Comparison of ENCODE assay signal across 14 cellular contexts in the genomic region with DNA sequence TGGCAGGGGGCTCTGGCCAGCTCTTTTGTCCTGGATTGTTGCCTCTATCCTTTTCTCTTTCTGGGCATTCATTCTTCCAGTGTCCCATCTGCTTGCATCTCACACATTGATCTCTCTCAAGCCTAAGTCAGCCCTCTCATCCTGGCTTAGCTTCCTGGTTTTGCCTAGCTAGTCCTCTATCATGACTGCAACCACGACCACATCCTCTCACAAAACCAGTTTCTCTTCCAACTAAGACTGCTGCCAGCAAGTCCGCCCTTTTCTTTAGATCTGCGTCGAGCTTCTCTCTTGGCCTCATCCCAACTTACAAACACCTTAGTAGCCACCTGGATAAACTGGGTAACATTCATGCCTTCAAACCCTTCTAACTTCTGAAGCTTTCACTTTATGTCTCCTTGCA.
A peak's percentile ranks its signal among the peaks of the same experiment; 100 is the strongest.
DNase-seq lines count a peak whose midpoint lies in the region; ATAC-seq and TF ChIP-seq lines count a peak whose summit lies in the region.
"Had no signal": no experiment of that assay in that cellular context is flagged by ENCODE, and none has a peak within 500 bp of the region (broad histone marks: within the 10 kb centered on the region; RNA-seq: fewer than 3 reads in every experiment).

No MANE protein-coding gene starts in this region.

- H3K4me2 ChIP-seq in PC-3 (ENCODE audit: low read length): peak overlapping the region; percentile 65
- H3K4me2 ChIP-seq: BLaER1 had no signal

- no peak for TF ChIP-seq CTCF in CD4-positive, alpha-beta T cell (IDR thresholded peaks at IDR 0.05)
- TF ChIP-seq CTCF in PC-3 (conservative IDR thresholded peaks at IDR 0.05; ENCODE audit: low read depth, low read length): no peak
- no peak for TF ChIP-seq CTCF in upper lobe of right lung (IDR thresholded peaks at IDR 0.05)

- intact Hi-C loops in CD4-positive, alpha-beta T cell (cut with DNase I, micrococcal nuclease): no loop called here
- intact Hi-C loops in PC-3 (cut with micrococcal nuclease) (no loop called here), upper lobe of right lung (cut with DNase I) (no loop called here), Right ventricle myocardium superior (cut with DNase I) (no loop called here)

- H3K27ac ChIP-seq in CD4-positive, alpha-beta T cell (ENCODE audit: low read depth, low read length): no peak overlapping the region
- H3K27ac ChIP-seq in PC-3 (ENCODE audit: low read length) (peak overlapping the region; percentile 94), upper lobe of right lung (no peak overlapping the region)
- H3K27ac ChIP-seq: BLaER1, suprapubic skin, VCaP had no signal

- H2AFZ ChIP-seq in PC-3 (ENCODE audit: low read length): peak overlapping the region; percentile 48; the same call in 1 of the 2 replicates

- no peaks in the 10 kb centered on the region for H3K27me3 ChIP-seq in CD4-positive, alpha-beta T cell (ENCODE audit: control insufficient read depth, insufficient read depth, low read length)
- H3K27me3 ChIP-seq in PC-3 (ENCODE audit: low read length): no peaks in the 10 kb centered on the region
- H3K27me3 ChIP-seq in upper lobe of right lung: no peaks in the 10 kb centered on the region
- H3K27me3 ChIP-seq: BLaER1, suprapubic skin had no signal

- no peaks in the 10 kb centered on the region for H4K20me1 ChIP-seq in PC-3 (ENCODE audit: low read length)
- H4K20me1 ChIP-seq: BLaER1 had no signal

- H3K9me3 Mint-ChIP-seq in CD4-positive, alpha-beta T cell: no peaks in the 10 kb centered on the region
- H3K9me3 Mint-ChIP-seq in activated T-cell treated with anti-CD3 and anti-CD28 coated beads, Interleukin-2, amount 50 U/mL, for 72 hours: peaks cover 0 to 2% of the 10 kb centered on the region in 2 donors

- H3K9me2 ChIP-seq in PC-3 (replicated peaks; ENCODE audit: low read length): no peaks in the 10 kb centered on the region

- peaks cover 8% of the 10 kb centered on the region for H3K4me1 Mint-ChIP-seq in CD4-positive, alpha-beta T cell (ENCODE audit: low read depth)
- peaks cover 6% of the 10 kb centered on the region for H3K4me1 Mint-ChIP-seq in activated T-cell treated with anti-CD3 and anti-CD28 coated beads, Interleukin-2, amount 50 U/mL, for 72 hours (ENCODE audit: low read depth)

- H3K36me3 ChIP-seq in PC-3 (ENCODE audit: low read depth, low read length): no peaks in the 10 kb centered on the region
- no peaks in the 10 kb centered on the region for H3K36me3 ChIP-seq in upper lobe of right lung
- H3K36me3 ChIP-seq: BLaER1, suprapubic skin had no signal

- POLR2A ChIA-PET in CD4-positive, alpha-beta T cell (lab: Charles Lee): no interaction called here
- POLR2A ChIA-PET in PC-3 (lab: Charles Lee; ENCODE audit: unreplicated experiment): no interaction called here

- H3K27ac Mint-ChIP-seq in CD4-positive, alpha-beta T cell: no peak overlapping the region
- no peak overlapping the region for H3K27ac Mint-ChIP-seq in activated T-cell treated with anti-CD3 and anti-CD28 coated beads, Interleukin-2, amount 50 U/mL, for 72 hours

- H3K4me3 ChIP-seq in PC-3 (ENCODE audit: low read length) (no peak overlapping the region), upper lobe of right lung (no peak overlapping the region)
- H3K4me3 ChIP-seq: BLaER1, suprapubic skin had no signal

- peak overlapping the region; percentile 1 for H3K4me3 Mint-ChIP-seq in CD4-positive, alpha-beta T cell
- no peak overlapping the region for H3K4me3 Mint-ChIP-seq in activated T-cell treated with anti-CD3 and anti-CD28 coated beads, Interleukin-2, amount 50 U/mL, for 72 hours
- H3K4me3 Mint-ChIP-seq: neural crest cell had no signal

- ATAC-seq in CD4-positive, alpha-beta T cell (ENCODE audit: poor library complexity): no peak
- ATAC-seq in GM19025 (IDR thresholded peaks at IDR 0.05; ENCODE audit: low read depth, unreplicated experiment) (peak; percentile 83), HG02938 (IDR thresholded peaks at IDR 0.05; ENCODE audit: unreplicated experiment) (peak; percentile 93), PC-3 (peak; percentile 42), upper lobe of right lung (no peak), Right ventricle myocardium superior (ENCODE audit: poor library complexity) (no peak)
- ATAC-seq in activated T-cell treated with anti-CD3 and anti-CD28 coated beads, Interleukin-2, amount 50 U/mL, for 72 hours (replicated peaks in 1 of 2): no peak

- H3K4me1 ChIP-seq in PC-3 (ENCODE audit: insufficient read depth, low read length) (peaks cover 52% of the 10 kb centered on the region), upper lobe of right lung (no peaks in the 10 kb centered on the region)
- H3K4me1 ChIP-seq: BLaER1, suprapubic skin had no signal

- no peak for DNase-seq in CD4-positive, alpha-beta T cell
- DNase-seq in PC-3 (peak; percentile 84), putamen (ENCODE audit: low spot score) (no peak), upper lobe of right lung (no peak), Right ventricle myocardium superior (no peak)
- DNase-seq in activated T-cell treated with anti-CD3 and anti-CD28 coated beads, Interleukin-2, amount 50 U/mL, for 72 hours: no peak
- DNase-seq: NCI-H1105 treated with DMSO at 0.1 percent for 48 hours; stimulated activated CD4-positive, alpha-beta T cell treated with anti-CD3 and anti-CD28 coated beads, Interleukin-2, amount 100 ng/mL, for 48 hours had no signal

- no TSS peak for BruUV-seq in PC-3 (replicated peaks; lab: Mats Ljungman, UMichigan)

- H3K79me2 ChIP-seq in PC-3 (ENCODE audit: low read length): no peaks in the 10 kb centered on the region

- CTCF ChIA-PET in CD4-positive, alpha-beta T cell (lab: Charles Lee): no interaction called here
- CTCF ChIA-PET in PC-3 (lab: Charles Lee): interaction anchor here (0.5 kb wide), 1 partner anchor 244 kb away, joined by 6 read pairs; no protein-coding TSS in a partner anchor

- no peaks in the 10 kb centered on the region for H3K36me3 Mint-ChIP-seq in CD4-positive, alpha-beta T cell (ENCODE audit: low read depth)
- no peaks in the 10 kb centered on the region for H3K36me3 Mint-ChIP-seq in activated T-cell treated with anti-CD3 and anti-CD28 coated beads, Interleukin-2, amount 50 U/mL, for 72 hours (ENCODE audit: insufficient read depth in 2 of 2)

- peak overlapping the region; percentile 42; the same call in 1 of the 2 replicates for H3K9ac ChIP-seq in PC-3 (ENCODE audit: low read length)
- H3K9ac ChIP-seq: BLaER1 had no signal

- H3F3A ChIP-seq in PC-3 (ENCODE audit: low read length, unreplicated experiment): peaks cover 4% of the 10 kb centered on the region

- H3K27me3 Mint-ChIP-seq in CD4-positive, alpha-beta T cell: no peaks in the 10 kb centered on the region
- no peaks in the 10 kb centered on the region for H3K27me3 Mint-ChIP-seq in activated T-cell treated with anti-CD3 and anti-CD28 coated beads, Interleukin-2, amount 50 U/mL, for 72 hours (ENCODE audit: low read depth)

- H3K9me3 ChIP-seq in CD4-positive, alpha-beta T cell (ENCODE audit: control insufficient read depth, low read length): no peaks in the 10 kb centered on the region
- H3K9me3 ChIP-seq in PC-3 (ENCODE audit: low read length): no peaks in the 10 kb centered on the region
- H3K9me3 ChIP-seq in upper lobe of right lung: no peaks in the 10 kb centered on the region
- H3K9me3 ChIP-seq: BLaER1, suprapubic skin had no signal

Comparison
In these comparisons a context has a peak if more than half of its experiments do, and no peak if none do; other contexts are left out.
1. ATAC-seq: peak in GM19025 (single experiment), HG02938 (single experiment) and PC-3 (single experiment); none in CD4-positive, alpha-beta T cell (single experiment), activated T-cell treated with anti-CD3 and anti-CD28 coated beads, Interleukin-2, amount 50 U/mL, for 72 hours (0 of 2), upper lobe of right lung (single experiment) and Right ventricle myocardium superior (single experiment).